1 cellular context compared by ENCODE assay signal in genomic region chr16:8861563-8862308, GRCh38.
TF ChIP-seq lines count a peak whose summit lies in the region.

No MANE protein-coding gene starts in this region.

TF ChIP-seq in GM23338, 12 proteins besides CTCF, POLR2A, EP300 and RAD21 (continued from another document):
- TF ChIP-seq REST (IDR thresholded peaks at IDR 0.05; ENCODE audit: unreplicated experiment) (no peak), ZNF114 (CRISPR knock-in tag; IDR thresholded peaks at IDR 0.05) (no peak), ZNF331 (CRISPR knock-in tag; IDR thresholded peaks at IDR 0.05; ENCODE audit: low read depth) (no peak), ZNF462 (CRISPR knock-in tag; IDR thresholded peaks at IDR 0.05) (no peak), NANOG (IDR thresholded peaks at IDR 0.05; ENCODE audit: borderline replicate concordance) (no peak)
